ENCODE assay signal across 14 cellular contexts in the genomic region with DNA sequence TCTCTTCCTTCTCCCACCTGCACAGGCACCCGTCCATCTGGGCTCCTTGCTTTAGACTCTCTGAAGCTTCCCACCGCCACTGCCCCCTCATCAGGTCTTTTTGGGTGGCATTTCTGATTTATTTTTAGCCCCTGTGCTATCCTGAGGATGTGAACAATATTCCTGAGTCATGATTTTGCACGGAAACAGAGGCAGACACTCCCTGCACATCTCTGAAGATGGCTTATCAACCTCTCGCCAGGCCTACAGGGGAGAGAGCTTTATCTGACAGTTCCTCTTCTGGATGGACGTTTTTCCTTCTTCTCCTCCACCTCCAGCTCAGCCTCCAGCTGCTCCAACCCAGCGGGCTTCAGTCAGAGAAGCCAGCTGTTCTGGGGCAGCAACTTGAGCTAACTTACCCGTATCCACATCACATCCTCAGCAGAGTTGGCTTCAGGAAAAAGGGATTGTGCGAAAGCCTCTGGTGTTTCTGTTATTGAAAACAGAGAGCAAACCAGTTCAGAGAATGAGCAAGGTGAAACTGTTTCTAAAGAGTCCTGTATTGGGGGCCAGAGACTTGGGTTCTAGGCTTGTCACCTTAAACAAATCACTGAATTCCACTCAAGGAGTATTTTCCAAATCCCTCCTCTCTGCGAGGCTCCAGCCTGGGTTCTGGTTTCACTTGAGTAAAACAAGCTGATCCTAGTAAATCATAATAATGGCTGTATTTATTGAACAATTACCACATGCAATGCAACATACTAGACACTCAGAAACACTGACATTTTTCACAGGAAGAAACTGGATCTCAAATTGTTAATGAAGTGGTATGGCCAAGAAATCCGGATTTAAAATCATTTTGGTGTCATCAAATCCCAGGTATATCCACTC. TPM values are rescaled to one million over a fixed set of nuclear protein-coding genes. Genes with fewer than 3 reads are reported as not detected.
DNase-seq lines count a peak whose midpoint lies in the region; ATAC-seq lines count a peak whose summit lies in the region.
"Had no signal": no experiment of that assay in that cellular context is flagged by ENCODE, and none has a peak within 500 bp of the region (broad histone marks: within the 10 kb centered on the region; RNA-seq: fewer than 3 reads in every experiment).

No MANE protein-coding gene starts in this region.

- H3K27me3 Mint-ChIP-seq in activated CD4-positive, alpha-beta memory T cell treated with anti-CD3 and anti-CD28 coated beads for 36 hours: no peaks in the 10 kb centered on the region
- no peaks in the 10 kb centered on the region for H3K27me3 Mint-ChIP-seq in activated CD4-positive, alpha-beta memory T cell treated with anti-CD3 and anti-CD28 coated beads, Interleukin-2, amount 10 ng/mL, durations not matched to agents 7 days and 5 days
- H3K27me3 Mint-ChIP-seq in effector memory CD8-positive, alpha-beta T cell: no peaks in the 10 kb centered on the region

- H3K4me1 Mint-ChIP-seq in activated CD4-positive, alpha-beta memory T cell treated with anti-CD3 and anti-CD28 coated beads for 36 hours (ENCODE audit: low read depth): peaks cover 69% of the 10 kb centered on the region
- H3K4me1 Mint-ChIP-seq in activated CD4-positive, alpha-beta memory T cell treated with anti-CD3 and anti-CD28 coated beads, Interleukin-2, amount 10 ng/mL, durations not matched to agents 7 days and 5 days: peaks cover 58% of the 10 kb centered on the region
- peaks cover 43 to 44% of the 10 kb centered on the region in 2 donors for H3K4me1 Mint-ChIP-seq in effector memory CD8-positive, alpha-beta T cell (ENCODE audit: low read depth in 2 of 2)

- peaks cover 17% of the 10 kb centered on the region for H3K4me1 ChIP-seq in skeletal muscle satellite cell (ENCODE audit: control insufficient read depth, insufficient read depth, low read length)

- no peak for ATAC-seq in effector memory CD8-positive, alpha-beta T cell (replicated peaks)
- no peak for ATAC-seq in GM18498 (IDR thresholded peaks at IDR 0.05; ENCODE audit: unreplicated experiment)
- ATAC-seq: Panc1, right lobe of liver had no signal

- H3K36me3 ChIP-seq in skeletal muscle satellite cell (ENCODE audit: insufficient read depth, low read length): no peaks in the 10 kb centered on the region
- H3K36me3 ChIP-seq: right lobe of liver, thyroid gland had no signal

- H3K4me3 Mint-ChIP-seq in activated CD4-positive, alpha-beta memory T cell treated with anti-CD3 and anti-CD28 coated beads for 36 hours: no peak overlapping the region
- H3K4me3 Mint-ChIP-seq in activated CD4-positive, alpha-beta memory T cell treated with anti-CD3 and anti-CD28 coated beads, Interleukin-2, amount 10 ng/mL, durations not matched to agents 7 days and 5 days: no peak overlapping the region
- H3K4me3 Mint-ChIP-seq in effector memory CD8-positive, alpha-beta T cell: no peak overlapping the region

- H3K4me3 ChIP-seq in skeletal muscle satellite cell (ENCODE audit: low read length): no peak overlapping the region
- H3K4me3 ChIP-seq: right lobe of liver, thyroid gland had no signal

- POLR2A ChIA-PET in activated CD4-positive, alpha-beta memory T cell treated with anti-CD3 and anti-CD28 coated beads for 36 hours (lab: Charles Lee): interaction anchor here (0.9 kb wide), 1 partner anchor 10 kb away, joined by 3 read pairs; no protein-coding TSS in a partner anchor
- POLR2A ChIA-PET in activated CD4-positive, alpha-beta memory T cell treated with anti-CD3 and anti-CD28 coated beads, Interleukin-2, amount 10 ng/mL, durations not matched to agents 7 days and 5 days (lab: Charles Lee): interaction anchor here (0.8 to 2.6 kb wide), 4 partner anchors 29 to 156 kb away, joined by 3 to 7 read pairs (median 4); no protein-coding TSS in a partner anchor

- peak overlapping the region; percentile 60 for H3K27ac Mint-ChIP-seq in activated CD4-positive, alpha-beta memory T cell treated with anti-CD3 and anti-CD28 coated beads for 36 hours
- H3K27ac Mint-ChIP-seq in activated CD4-positive, alpha-beta memory T cell treated with anti-CD3 and anti-CD28 coated beads, Interleukin-2, amount 10 ng/mL, durations not matched to agents 7 days and 5 days: no peak overlapping the region
- H3K27ac Mint-ChIP-seq in effector memory CD8-positive, alpha-beta T cell: peak overlapping the region; percentile 96 to 97

- intact Hi-C loops in activated CD4-positive, alpha-beta memory T cell treated with anti-CD3 and anti-CD28 coated beads for 36 hours (cut with micrococcal nuclease): loop anchor here (10.0 kb wide), 1 partner anchor 296 kb away; no protein-coding TSS in a partner anchor

- no peaks in the 10 kb centered on the region for H3K36me3 Mint-ChIP-seq in activated CD4-positive, alpha-beta memory T cell treated with anti-CD3 and anti-CD28 coated beads for 36 hours
- H3K36me3 Mint-ChIP-seq in activated CD4-positive, alpha-beta memory T cell treated with anti-CD3 and anti-CD28 coated beads, Interleukin-2, amount 10 ng/mL, durations not matched to agents 7 days and 5 days (ENCODE audit: low read depth): peaks cover 3% of the 10 kb centered on the region
- H3K36me3 Mint-ChIP-seq in effector memory CD8-positive, alpha-beta T cell (ENCODE audit: insufficient read depth): peaks cover 8% of the 10 kb centered on the region

- no peak overlapping the region for H3K4me2 ChIP-seq in skeletal muscle satellite cell (ENCODE audit: low read length)

- peaks cover 7% of the 10 kb centered on the region for H3K27me3 ChIP-seq in skeletal muscle satellite cell (ENCODE audit: control insufficient read depth, insufficient read depth, low read length)
- H3K27me3 ChIP-seq: right lobe of liver, thyroid gland had no signal

- peak overlapping the region; percentile 17 for H3K9ac ChIP-seq in skeletal muscle satellite cell (ENCODE audit: low read depth, low read length)

- H3K9me3 ChIP-seq in skeletal muscle satellite cell (replicated peaks; ENCODE audit: low read length): no peaks in the 10 kb centered on the region
- H3K9me3 ChIP-seq: right lobe of liver, thyroid gland had no signal

- H3K9me3 Mint-ChIP-seq in activated CD4-positive, alpha-beta memory T cell treated with anti-CD3 and anti-CD28 coated beads for 36 hours: no peaks in the 10 kb centered on the region
- H3K9me3 Mint-ChIP-seq in activated CD4-positive, alpha-beta memory T cell treated with anti-CD3 and anti-CD28 coated beads, Interleukin-2, amount 10 ng/mL, durations not matched to agents 7 days and 5 days: no peaks in the 10 kb centered on the region
- H3K9me3 Mint-ChIP-seq in effector memory CD8-positive, alpha-beta T cell: no peaks in the 10 kb centered on the region

- DNase-seq in activated CD4-positive, alpha-beta memory T cell treated with anti-CD3 and anti-CD28 coated beads for 36 hours: no peak
- no peak for DNase-seq in activated CD4-positive, alpha-beta memory T cell treated with anti-CD3 and anti-CD28 coated beads, Interleukin-2, amount 10 ng/mL, durations not matched to agents 7 days and 5 days
- peak; percentile 8 for DNase-seq in LHCN-M2 (ENCODE audit: low read depth)
- DNase-seq in effector memory CD8-positive, alpha-beta T cell: no peak
- DNase-seq in NAMALWA (ENCODE audit: low spot score): no peak
- DNase-seq in NCI-H526 treated with DMSO at 0.1 percent for 48 hours (lab: John Stamatoyannopoulos, UW): no peak
- DNase-seq: EL, Karpas-422, NCI-H2171, right lobe of liver, thyroid gland had no signal

- CTCF ChIA-PET in activated CD4-positive, alpha-beta memory T cell treated with anti-CD3 and anti-CD28 coated beads for 36 hours (lab: Charles Lee): interaction anchor here (1.1 to 1.2 kb wide), 2 partner anchors 11 to 17 kb away, joined by 3 to 4 read pairs; no protein-coding TSS in a partner anchor
- CTCF ChIA-PET in activated CD4-positive, alpha-beta memory T cell treated with anti-CD3 and anti-CD28 coated beads, Interleukin-2, amount 10 ng/mL, durations not matched to agents 7 days and 5 days (lab: Charles Lee): interaction anchor here (0.7 to 1.8 kb wide), 3 partner anchors 10 to 66 kb away, joined by 3 to 4 read pairs (median 3); no protein-coding TSS in a partner anchor

RNA-seq across cellular contexts. Expression of gene ETS1, which starts 33.2 kb away (rescaled TPM):
- total RNA-seq in activated CD4-positive, alpha-beta memory T cell treated with anti-CD3 and anti-CD28 coated beads for 36 hours: 100 to 1,000 TPM; 436 to 444 TPM
- total RNA-seq in activated CD4-positive, alpha-beta memory T cell treated with anti-CD3 and anti-CD28 coated beads, Interleukin-2, amount 10 ng/mL, durations not matched to agents 7 days and 5 days: 100 to 1,000 TPM; 572 to 584 TPM
- 37.2 and 38.2 TPM in 2 replicates for total RNA-seq in LHCN-M2 (2014; rRNA removed)
- polyA plus RNA-seq in LHCN-M2 (2012): 46.5 TPM
- 50.2 and 56.5 TPM in 2 replicates for total RNA-seq in skeletal muscle satellite cell (2012; rRNA removed)

Comparison
In these comparisons a context has a peak if more than half of its experiments do, and no peak if none do; other contexts are left out.
1. RNA of gene ETS1, which starts 33.2 kb away (total RNA-seq): 572 to 584 TPM in activated CD4-positive, alpha-beta memory T cell treated with anti-CD3 and anti-CD28 coated beads, Interleukin-2, amount 10 ng/mL, durations not matched to agents 7 days and 5 days and 436 to 444 TPM in activated CD4-positive, alpha-beta memory T cell treated with anti-CD3 and anti-CD28 coated beads for 36 hours; 37.2 to 38.2 TPM in LHCN-M2; every median in the first group is over 10 times any median in the second.